Comparison of ENCODE assay signal across 8 cellular contexts in genomic region chr9:89400398-89401116, GRCh38.
A peak's percentile ranks its signal among the peaks of the same experiment; 100 is the strongest.
DNase-seq lines count a peak whose midpoint lies in the region; ATAC-seq and TF ChIP-seq lines count a peak whose summit lies in the region.

No MANE protein-coding gene starts in this region.

- H3K27me3 ChIP-seq in CD4-positive, alpha-beta T cell (ENCODE audit: control insufficient read depth, insufficient read depth, low read length): no peaks in the 10 kb centered on the region
- no peaks in the 10 kb centered on the region for H3K27me3 ChIP-seq in sigmoid colon
- no peaks in the 10 kb centered on the region for H3K27me3 ChIP-seq in SK-N-SH (ENCODE audit: insufficient read depth)

- H3K4me1 ChIP-seq in sigmoid colon: no peaks in the 10 kb centered on the region
- H3K4me1 ChIP-seq in SK-N-SH (ENCODE audit: control insufficient read depth in 1 of 2, insufficient read depth in 2 of 2, low read depth in 1 of 2, low read length in 1 of 2): peaks cover 0 to 21% of the 10 kb centered on the region in 2 experiments; a peak in 1 of 4 replicates

- intact Hi-C loops in CD4-positive, alpha-beta T cell (cut with DNase I, micrococcal nuclease): loop anchor here in 1 of 2 experiments (5.0 kb wide), 1 partner anchor 78 kb away; no protein-coding TSS in a partner anchor
- intact Hi-C loops in sigmoid colon (cut with DNase I): no loop called here

- no peaks in the 10 kb centered on the region for H4K20me1 ChIP-seq in SK-N-SH (ENCODE audit: insufficient read depth)

- no peak overlapping the region for H3K4me2 ChIP-seq in SK-N-SH

- H3F3A ChIP-seq in SK-N-SH (replicated peaks; ENCODE audit: insufficient read depth): no peaks in the 10 kb centered on the region

- DNase-seq in CD4-positive, alpha-beta T cell: no peak
- no peak for DNase-seq in stimulated activated naive CD4-positive, alpha-beta T cell (lab: John Stamatoyannopoulos, UW)
- no peak for DNase-seq in activated T-cell treated with anti-CD3 and anti-CD28 coated beads, Interleukin-2, amount 50 U/mL, for 1 hour
- no peak for DNase-seq in sigmoid colon
- no peak for DNase-seq in SK-N-SH

- WGBS in sigmoid colon, 2 donors: 59 to 88% methylated on average over 12 of the region's 12 CpGs
- WGBS in SK-N-SH (ENCODE audit: low lambda C conversion rate): 88% methylated on average over 12 of the region's 12 CpGs

- no peak for ATAC-seq in CD4-positive, alpha-beta T cell (ENCODE audit: poor library complexity)
- ATAC-seq in GM19324 (IDR thresholded peaks at IDR 0.05; ENCODE audit: low FRiP score, unreplicated experiment) (peak; percentile 55), HG03159 (IDR thresholded peaks at IDR 0.05; ENCODE audit: unreplicated experiment) (peak; percentile 88)

- H3K36me3 Mint-ChIP-seq in CD4-positive, alpha-beta T cell (ENCODE audit: low read depth): peaks cover 98% of the 10 kb centered on the region
- peaks cover 9% of the 10 kb centered on the region for H3K36me3 Mint-ChIP-seq in activated naive CD8-positive, alpha-beta T cell

- H3K9me3 ChIP-seq in CD4-positive, alpha-beta T cell (ENCODE audit: control insufficient read depth, low read length): no peaks in the 10 kb centered on the region
- no peaks in the 10 kb centered on the region for H3K9me3 ChIP-seq in sigmoid colon
- H3K9me3 ChIP-seq in SK-N-SH: no peaks in the 10 kb centered on the region

- peak overlapping the region; percentile 79 for H3K27ac Mint-ChIP-seq in CD4-positive, alpha-beta T cell
- H3K27ac Mint-ChIP-seq in activated naive CD8-positive, alpha-beta T cell: peak overlapping the region; percentile 90

- H3K9me3 Mint-ChIP-seq in CD4-positive, alpha-beta T cell: no peaks in the 10 kb centered on the region
- no peaks in the 10 kb centered on the region for H3K9me3 Mint-ChIP-seq in activated naive CD8-positive, alpha-beta T cell (ENCODE audit: low read depth)

- CTCF ChIA-PET in CD4-positive, alpha-beta T cell (lab: Charles Lee): no interaction called here
- CTCF ChIA-PET in SK-N-SH (lab: Yijun Ruan, JAX): no interaction called here

- TF ChIP-seq POLR2A in sigmoid colon (IDR thresholded peaks at IDR 0.05): no peak

- H3K4me3 ChIP-seq in sigmoid colon: no peak overlapping the region
- H3K4me3 ChIP-seq in SK-N-SH (ENCODE audit: low read depth in 2 of 2, low read length in 1 of 2): no peak overlapping the region

- POLR2A ChIA-PET in CD4-positive, alpha-beta T cell (lab: Charles Lee): interaction anchor here (1.2 kb wide), 1 partner anchor 10 kb away, joined by 3 read pairs; no protein-coding TSS in a partner anchor
- POLR2A ChIA-PET in SK-N-SH (lab: Yijun Ruan, JAX): no interaction called here

- H3K36me3 ChIP-seq in sigmoid colon (peaks cover 0 to 33% (median 4%) of the 10 kb centered on the region in 4 donors), SK-N-SH (replicated peaks in 1 of 2; ENCODE audit: control insufficient read depth in 1 of 2, insufficient read depth in 2 of 2, low read length in 1 of 2) (peaks cover 0 to 2% of the 10 kb centered on the region in 2 experiments)

- no peak overlapping the region for H2AFZ ChIP-seq in SK-N-SH (ENCODE audit: low read depth)

- no peaks in the 10 kb centered on the region for H3K9me2 ChIP-seq in SK-N-SH

- no peak for TF ChIP-seq RAD21 in SK-N-SH (IDR thresholded peaks at IDR 0.05; ENCODE audit: low read length)

- H3K27me3 Mint-ChIP-seq in CD4-positive, alpha-beta T cell: no peaks in the 10 kb centered on the region
- H3K27me3 Mint-ChIP-seq in activated naive CD8-positive, alpha-beta T cell: no peaks in the 10 kb centered on the region

- TF ChIP-seq EP300 in sigmoid colon (IDR thresholded peaks at IDR 0.05): no peak
- no peak for TF ChIP-seq EP300 in SK-N-SH (IDR thresholded peaks at IDR 0.05; ENCODE audit: borderline replicate concordance in 1 of 2, low read depth in 1 of 2, low read length in 1 of 2)

- H3K79me2 ChIP-seq in SK-N-SH (ENCODE audit: insufficient read depth): no peaks in the 10 kb centered on the region

- no peak overlapping the region for H3K9ac ChIP-seq in SK-N-SH

- TF ChIP-seq CTCF in CD4-positive, alpha-beta T cell (IDR thresholded peaks at IDR 0.05): no peak
- no peak for TF ChIP-seq CTCF in sigmoid colon (IDR thresholded peaks at IDR 0.05)
- no peak for TF ChIP-seq CTCF in SK-N-SH (IDR thresholded peaks at IDR 0.05)

- H3K4me3 Mint-ChIP-seq in CD4-positive, alpha-beta T cell: no peak overlapping the region
- no peak overlapping the region for H3K4me3 Mint-ChIP-seq in activated naive CD8-positive, alpha-beta T cell

- no peak overlapping the region for H3K27ac ChIP-seq in CD4-positive, alpha-beta T cell (ENCODE audit: low read depth, low read length)
- H3K27ac ChIP-seq in sigmoid colon (peak overlapping the region in 1 of 4 donors; percentile 37), SK-N-SH (ENCODE audit: low read depth in 2 of 2, low read length in 1 of 2) (no peak overlapping the region)

- H3K4me1 Mint-ChIP-seq in CD4-positive, alpha-beta T cell (ENCODE audit: low read depth): peaks cover 17% of the 10 kb centered on the region
- H3K4me1 Mint-ChIP-seq in activated naive CD8-positive, alpha-beta T cell (ENCODE audit: low read depth): peaks cover 31% of the 10 kb centered on the region

TF ChIP-seq in SK-N-SH, 30 proteins besides CTCF, POLR2A, EP300 and RAD21 (continues in another document):
- no peak for TF ChIP-seq TEAD4 (IDR thresholded peaks at IDR 0.05; ENCODE audit: borderline replicate concordance, insufficient read depth)
- TF ChIP-seq, protein P1, sequence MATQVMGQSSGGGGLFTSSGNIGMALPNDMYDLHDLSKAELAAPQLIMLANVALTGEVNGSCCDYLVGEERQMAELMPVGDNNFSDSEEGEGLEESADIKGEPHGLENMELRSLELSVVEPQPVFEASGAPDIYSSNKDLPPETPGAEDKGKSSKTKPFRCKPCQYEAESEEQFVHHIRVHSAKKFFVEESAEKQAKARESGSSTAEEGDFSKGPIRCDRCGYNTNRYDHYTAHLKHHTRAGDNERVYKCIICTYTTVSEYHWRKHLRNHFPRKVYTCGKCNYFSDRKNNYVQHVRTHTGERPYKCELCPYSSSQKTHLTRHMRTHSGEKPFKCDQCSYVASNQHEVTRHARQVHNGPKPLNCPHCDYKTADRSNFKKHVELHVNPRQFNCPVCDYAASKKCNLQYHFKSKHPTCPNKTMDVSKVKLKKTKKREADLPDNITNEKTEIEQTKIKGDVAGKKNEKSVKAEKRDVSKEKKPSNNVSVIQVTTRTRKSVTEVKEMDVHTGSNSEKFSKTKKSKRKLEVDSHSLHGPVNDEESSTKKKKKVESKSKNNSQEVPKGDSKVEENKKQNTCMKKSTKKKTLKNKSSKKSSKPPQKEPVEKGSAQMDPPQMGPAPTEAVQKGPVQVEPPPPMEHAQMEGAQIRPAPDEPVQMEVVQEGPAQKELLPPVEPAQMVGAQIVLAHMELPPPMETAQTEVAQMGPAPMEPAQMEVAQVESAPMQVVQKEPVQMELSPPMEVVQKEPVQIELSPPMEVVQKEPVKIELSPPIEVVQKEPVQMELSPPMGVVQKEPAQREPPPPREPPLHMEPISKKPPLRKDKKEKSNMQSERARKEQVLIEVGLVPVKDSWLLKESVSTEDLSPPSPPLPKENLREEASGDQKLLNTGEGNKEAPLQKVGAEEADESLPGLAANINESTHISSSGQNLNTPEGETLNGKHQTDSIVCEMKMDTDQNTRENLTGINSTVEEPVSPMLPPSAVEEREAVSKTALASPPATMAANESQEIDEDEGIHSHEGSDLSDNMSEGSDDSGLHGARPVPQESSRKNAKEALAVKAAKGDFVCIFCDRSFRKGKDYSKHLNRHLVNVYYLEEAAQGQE (IDR thresholded peaks at IDR 0.05; ENCODE audit: low read depth, low read length): no peak
- TF ChIP-seq MEF2A (IDR thresholded peaks at IDR 0.05; ENCODE audit: borderline replicate concordance, low read depth): no peak
- TF ChIP-seq FOXM1 (IDR thresholded peaks at IDR 0.05; ENCODE audit: low read depth): no peak
- TF ChIP-seq ZBTB33 (IDR thresholded peaks at IDR 0.05; ENCODE audit: borderline replicate concordance, low read depth): no peak
- no peak for TF ChIP-seq MXI1 (IDR thresholded peaks at IDR 0.05; ENCODE audit: low read depth, low read length)
- TF ChIP-seq YY1 (IDR thresholded peaks at IDR 0.05; ENCODE audit: low read depth): no peak
- no peak for TF ChIP-seq PBX3 (IDR thresholded peaks at IDR 0.05)
- TF ChIP-seq SIN3A (IDR thresholded peaks at IDR 0.05; ENCODE audit: borderline replicate concordance, low read depth, low read length): no peak
- no peak for TF ChIP-seq USF2 (IDR thresholded peaks at IDR 0.05; ENCODE audit: borderline replicate concordance, low read depth, low read length)
- no peak for TF ChIP-seq FOXJ3 (CRISPR knock-in tag; IDR thresholded peaks at IDR 0.05)
